ENCODE assay signal across 21 cellular contexts in the genomic region with DNA sequence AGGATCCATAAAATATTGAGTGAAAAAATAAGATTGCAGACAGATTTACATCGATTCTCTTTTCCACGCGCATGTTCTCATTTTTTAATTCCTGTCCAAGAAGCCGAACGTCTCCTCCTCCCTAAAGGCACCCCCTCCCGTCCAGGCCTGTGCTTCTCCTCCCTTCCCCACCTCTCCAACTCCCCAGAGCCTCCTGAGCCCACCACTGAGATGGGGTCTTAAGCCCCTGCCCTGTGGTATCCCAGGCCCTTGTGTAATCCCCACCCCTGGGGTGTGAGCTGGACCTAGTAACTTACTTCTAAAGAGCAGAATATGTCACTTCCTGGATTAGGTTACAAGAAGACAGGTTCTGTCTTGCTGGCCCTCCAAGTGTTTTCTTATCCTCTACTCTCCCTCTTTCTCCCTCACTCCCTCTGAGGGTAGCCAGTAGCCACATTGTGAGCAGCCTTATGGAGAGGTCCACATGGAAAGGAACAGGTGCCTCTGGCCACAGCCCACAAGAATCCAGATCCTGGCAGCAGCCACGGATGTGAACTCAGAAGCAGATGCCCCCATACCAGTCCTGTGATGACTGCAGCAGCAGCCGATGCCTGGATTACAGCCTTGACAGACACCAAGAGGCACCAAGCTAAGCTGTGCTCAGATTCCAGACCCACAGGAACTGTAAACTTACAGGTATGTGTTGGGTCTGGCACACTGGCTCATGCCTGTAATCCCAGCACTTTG. TPM values are rescaled to one million over a fixed set of nuclear protein-coding genes. Genes with fewer than 3 reads are reported as not detected.
"Had no signal": no experiment of that assay in that cellular context is flagged by ENCODE, and none has a peak within 500 bp of the region (broad histone marks: within the 10 kb centered on the region; RNA-seq: fewer than 3 reads in every experiment).

No MANE protein-coding gene starts in this region.

- DNase-seq: activated CD4-positive, alpha-beta T cell treated with anti-CD3 and anti-CD28 coated beads, Interleukin-2, amount 50 U/mL, for 1 hour; activated CD4-positive, CD25-positive, alpha-beta regulatory T cell treated with anti-CD3 and anti-CD28 coated beads, Interleukin-2, amount 50 U/mL, for 72 hours; activated T-cell treated with anti-CD3 and anti-CD28 coated beads, Interleukin-2, amount 50 U/mL, for 72 hours; effector memory CD8-positive, alpha-beta T cell; kidney; midbrain; pancreas; stimulated activated CD4-positive, alpha-beta T cell treated with anti-CD3 and anti-CD28 coated beads, Interleukin-12 subunit alpha, Interleukin-12 subunit beta, amount 100 ng/mL, for 4 hours; stimulated activated CD4-positive, alpha-beta T cell treated with anti-CD3 and anti-CD28 coated beads, Interleukin-1b, Interleukin-23, amount 100 ng/mL, for 48 hours; stimulated activated naive CD8-positive, alpha-beta T cell treated with anti-CD3 and anti-CD28 coated beads, Interleukin-15, Interleukin-2, amounts not matched to agents 100 U/mL and 50 U/mL, for 24 hours; substantia nigra; uterus had no signal

- H3K9me3 ChIP-seq: left lung, neutrophil, pancreas, right lobe of liver, tibial nerve, uterus had no signal

- H3K36me3 ChIP-seq: left lung, neutrophil, pancreas, right lobe of liver, tibial nerve, uterus had no signal

- FAIRE-seq: frontal cortex, kidney, pancreas had no signal

- H3K4me1 ChIP-seq: left lung, pancreas, right lobe of liver, tibial nerve, uterus had no signal

- H3K27me3 ChIP-seq: pancreas, right lobe of liver, uterus had no signal

- ATAC-seq: activated T-cell treated with anti-CD3 and anti-CD28 coated beads, Interleukin-2, amount 50 U/mL, for 72 hours; effector memory CD8-positive, alpha-beta T cell; left lung; pancreas; stimulated activated naive CD8-positive, alpha-beta T cell treated with anti-CD3 and anti-CD28 coated beads, Interleukin-15, Interleukin-2, amounts not matched to agents 100 U/mL and 50 U/mL, for 24 hours had no signal

- H3K27ac ChIP-seq: left lung, neutrophil, pancreas, right lobe of liver, tibial nerve, uterus had no signal

- H3K4me3 ChIP-seq: left lung, pancreas, right lobe of liver, tibial nerve, uterus had no signal

RNA-seq across cellular contexts. Expression of a gene that starts 39.6 kb away (rescaled TPM):
- total RNA-seq: activated CD8-positive, alpha-beta memory T cell treated with anti-CD3 and anti-CD28 coated beads for 36 hours; activated T-cell treated with anti-CD3 and anti-CD28 coated beads, Interleukin-2, amount 50 U/mL, for 72 hours; cardiac septum; dermis microvascular lymphatic vessel endothelial cell; left lung; lung microvascular endothelial cell; pancreas; right lobe of liver; tibial nerve; uterus had no signal
- polyA plus RNA-seq: pancreas had no signal
